Comparison of ENCODE assay signal across 8 cellular contexts in the genomic region with DNA sequence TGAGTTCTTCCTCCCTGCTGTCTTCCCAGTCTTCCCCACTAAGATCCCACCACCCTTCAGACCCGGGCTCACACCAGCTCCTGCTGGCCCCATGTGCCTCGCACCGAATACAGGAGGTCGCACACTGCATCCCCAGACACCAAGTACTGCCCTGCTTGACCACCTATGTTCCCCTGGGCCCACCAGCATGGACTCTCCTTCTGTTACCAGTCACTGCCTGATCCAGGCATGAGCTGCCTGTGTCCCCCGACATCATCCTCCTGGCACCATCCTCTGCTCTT.
A peak's percentile ranks its signal among the peaks of the same experiment; 100 is the strongest.
DNase-seq lines count a peak whose midpoint lies in the region; ATAC-seq and TF ChIP-seq lines count a peak whose summit lies in the region.

No MANE protein-coding gene starts in this region.

- peaks cover 0 to 2% (median 0%) of the 10 kb centered on the region in 8 donors for H3K9me3 Mint-ChIP-seq in CD4-positive, alpha-beta memory T cell

- peaks cover 4% of the 10 kb centered on the region; the same call in 1 of the 2 replicates for H4K20me1 ChIP-seq in OCI-LY3 (ENCODE audit: insufficient read depth, low read length)

- POLR2A ChIA-PET in CD4-positive, alpha-beta memory T cell (lab: Charles Lee; ENCODE audit: partially characterized antibody): interaction anchor here (1.0 to 4.2 kb wide), 10 partner anchors 14 to 457 kb away, joined by 3 to 30 read pairs (median 8); partner anchors contain the start of gene TAB2

- H3K4me1 Mint-ChIP-seq in CD4-positive, alpha-beta memory T cell: peaks cover 37 to 46% (median 43%) of the 10 kb centered on the region in 4 donors

- in situ Hi-C loops in G401 (cut with HindIII; ENCODE audit: low sequenced_read_pairs): no loop called here

- no peaks in the 10 kb centered on the region for H3K27me3 ChIP-seq in CD4-positive, alpha-beta memory T cell (ENCODE audit: insufficient read depth, low read length)
- H3K27me3 ChIP-seq in OCI-LY3 (ENCODE audit: low read depth, low read length): no peaks in the 10 kb centered on the region
- no peaks in the 10 kb centered on the region for H3K27me3 ChIP-seq in right lobe of liver

- H3K9ac ChIP-seq in OCI-LY3 (ENCODE audit: low read length): peak overlapping the region; percentile 100

- WGBS in right lobe of liver (ENCODE audit: insufficient coverage, low coverage, low lambda C conversion rate, missing lambda C conversion rate): 87% methylated on average over 4 of the region's 5 CpGs

- ATAC-seq in GM21619 (IDR thresholded peaks at IDR 0.05; ENCODE audit: unreplicated experiment): peak; percentile 18
- peak in 3 of 4 donors; percentile 4 to 13 (median 12) for ATAC-seq in right lobe of liver

- no peak for TF ChIP-seq POLR2A in right lobe of liver (IDR thresholded peaks at IDR 0.05)

- no peaks in the 10 kb centered on the region for H3K27me3 Mint-ChIP-seq in CD4-positive, alpha-beta memory T cell

- H3K27ac Mint-ChIP-seq in CD4-positive, alpha-beta memory T cell: peak overlapping the region; percentile 49 to 97 (median 88)

- H3K9me3 ChIP-seq in CD4-positive, alpha-beta memory T cell (ENCODE audit: control insufficient read depth in 1 of 2, low read length in 2 of 2): no peaks in the 10 kb centered on the region
- H3K9me3 ChIP-seq in OCI-LY3 (ENCODE audit: insufficient read depth, low read length) (no peaks in the 10 kb centered on the region), right lobe of liver (no peaks in the 10 kb centered on the region)

- CTCF ChIA-PET in CD4-positive, alpha-beta memory T cell (lab: Charles Lee; ENCODE audit: partially characterized antibody): interaction anchor here (1.0 to 13.4 kb wide), 9 partner anchors 13 to 402 kb away, joined by 3 to 239 read pairs (median 6); no protein-coding TSS in a partner anchor

- H3K4me2 ChIP-seq in OCI-LY3 (ENCODE audit: low read length): peak overlapping the region; percentile 98

- no peak for TF ChIP-seq CTCF in OCI-LY3 (IDR thresholded peaks at IDR 0.05; ENCODE audit: low read depth, low read length)
- no peak for TF ChIP-seq CTCF in right lobe of liver (IDR thresholded peaks at IDR 0.05)

- peak overlapping the region in 1 of 2 donors; percentile 21 for H3K4me3 ChIP-seq in CD4-positive, alpha-beta memory T cell (ENCODE audit: low read length in 2 of 2)
- H3K4me3 ChIP-seq in OCI-LY3 (ENCODE audit: low read length) (peak overlapping the region; percentile 94), right lobe of liver (no peak overlapping the region)

- peaks cover 45% of the 10 kb centered on the region for H3K79me2 ChIP-seq in OCI-LY3 (ENCODE audit: low read length)

- intact Hi-C loops in CD4-positive, alpha-beta memory T cell (cut with micrococcal nuclease): loop anchor here (2.0 kb wide), 1 partner anchor 35 kb away; no protein-coding TSS in a partner anchor
- intact Hi-C loops in right lobe of liver (cut with DNase I): no loop called here

- H3K36me3 ChIP-seq in CD4-positive, alpha-beta memory T cell (ENCODE audit: insufficient read depth, low read length): no peaks in the 10 kb centered on the region
- H3K36me3 ChIP-seq in OCI-LY3 (replicated peaks; ENCODE audit: low read depth, low read length) (peaks cover 12% of the 10 kb centered on the region), right lobe of liver (no peaks in the 10 kb centered on the region)

- H2AFZ ChIP-seq in OCI-LY3 (ENCODE audit: low read depth, low read length): no peak overlapping the region

- peaks cover 51% of the 10 kb centered on the region for H3K4me1 ChIP-seq in CD4-positive, alpha-beta memory T cell (ENCODE audit: insufficient read depth, low read length)
- H3K4me1 ChIP-seq in OCI-LY3 (ENCODE audit: low read length) (peaks cover 71% of the 10 kb centered on the region), right lobe of liver (peaks cover 0 to 16% (median 8%) of the 10 kb centered on the region in 4 donors)

- peak overlapping the region; percentile 54 to 81 (median 74) for H3K4me3 Mint-ChIP-seq in CD4-positive, alpha-beta memory T cell

- peaks cover 0 to 5% of the 10 kb centered on the region in 2 donors for H3K36me3 Mint-ChIP-seq in CD4-positive, alpha-beta memory T cell

- DNase-seq in CD4-positive, alpha-beta memory T cell: no peak
- DNase-seq in right lobe of liver: no peak
- DNase-seq in NCI-H146 treated with DMSO at 0.1 percent for 48 hours (lab: John Stamatoyannopoulos, UW; ENCODE audit: unreplicated experiment): no peak
- no peak for DNase-seq in NOMO-1 treated with DMSO at 0.1 percent for 48 hours (lab: John Stamatoyannopoulos, UW; ENCODE audit: unreplicated experiment)
- DNase-seq in effector CD4-positive, alpha-beta T cell: no peak
- no peak for DNase-seq in G401 (ENCODE audit: low spot score)

- peak overlapping the region; percentile 36 for H3K27ac ChIP-seq in CD4-positive, alpha-beta memory T cell (ENCODE audit: low read depth, low read length)
- H3K27ac ChIP-seq in OCI-LY3 (ENCODE audit: low read length) (peak overlapping the region; percentile 100), right lobe of liver (peak overlapping the region; percentile 23 to 41 (median 28))

Comparison
In these comparisons a context has a peak if more than half of its experiments do, and no peak if none do; other contexts are left out.
1. H3K27ac ChIP-seq: peak in every context shown above with its lines; median percentile 100 in OCI-LY3; 36 in CD4-positive, alpha-beta memory T cell; 28 in right lobe of liver.